In the genomic region with DNA sequence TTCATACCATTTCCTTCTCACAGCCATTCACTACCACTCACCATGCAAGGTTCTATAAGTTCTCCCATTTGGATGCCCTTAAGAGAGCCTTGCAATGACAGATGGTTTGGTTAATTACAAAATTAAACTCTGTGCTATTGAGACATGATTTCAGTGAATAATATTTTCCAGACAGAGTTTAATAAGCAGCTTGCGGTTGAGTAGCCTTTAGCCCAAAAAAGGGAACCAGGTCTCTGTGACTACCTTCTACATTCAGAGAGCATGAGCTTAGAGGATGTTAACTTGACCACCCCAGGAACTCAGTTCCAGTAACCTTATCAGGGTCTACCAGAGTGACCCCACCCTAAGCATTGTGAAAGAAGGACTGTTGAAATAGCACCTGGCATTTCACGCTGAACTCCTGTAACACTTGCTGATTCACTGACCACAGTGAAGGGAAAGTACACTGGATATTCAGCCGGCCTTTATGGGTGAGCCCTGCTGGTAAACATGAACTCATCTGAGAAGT, we compare ENCODE assay signal across 9 cellular contexts.
A peak's percentile ranks its signal among the peaks of the same experiment; 100 is the strongest.
DNase-seq lines count a peak whose midpoint lies in the region; ATAC-seq, FAIRE-seq and TF ChIP-seq lines count a peak whose summit lies in the region.
"Had no signal": no experiment of that assay in that cellular context is flagged by ENCODE, and none has a peak within 500 bp of the region (broad histone marks: within the 10 kb centered on the region; RNA-seq: fewer than 3 reads in every experiment).

No MANE protein-coding gene starts in this region.

- H2BK5ac ChIP-seq in H1 (ENCODE audit: low read depth, low read length) = no peak overlapping the region

- H3K9me2 ChIP-seq in GM23248 (ENCODE audit: insufficient read depth) = no peaks in the 10 kb centered on the region

- no peak overlapping the region for H2BK15ac ChIP-seq in H1 (ENCODE audit: low read length)

- no peak overlapping the region for H4K8ac ChIP-seq in H1 (ENCODE audit: extremely low read depth, insufficient read depth, low read length)

- H3K9ac ChIP-seq in GM23248 (no peak overlapping the region), H1 (replicated peaks in 1 of 4; ENCODE audit: extremely low read depth in 1 of 4, low read depth in 3 of 4, low read length in 3 of 4) (no peak overlapping the region)

- in situ Hi-C loops in GM23248 (cut with MboI) = no loop called here

- 0 out of 2 replicates have a peak, but pooled peaks cover 14% of the 10 kb centered on the region for H3F3A ChIP-seq in GM23248 (ENCODE audit: insufficient read depth)

- intact Hi-C loops in sigmoid colon (cut with DNase I) = no loop called here
- intact Hi-C loops in Right ventricle myocardium superior (cut with DNase I) = no loop called here

- no peak overlapping the region for H2AFZ ChIP-seq in GM23248
- peak overlapping the region; percentile 41; the same call in 1 of the 2 replicates for H2AFZ ChIP-seq in H1 (ENCODE audit: low read length)

- H3K27me3 ChIP-seq in GM23248 (replicated peaks; ENCODE audit: insufficient read depth) (no peaks in the 10 kb centered on the region), MG63 (no peaks in the 10 kb centered on the region), H1 (replicated peaks in 1 of 4; ENCODE audit: control insufficient read depth in 3 of 4, extremely low read depth in 1 of 4, insufficient read depth in 3 of 4, low read length in 3 of 4) (no peaks in the 10 kb centered on the region), sigmoid colon (no peaks in the 10 kb centered on the region)

- H3K23ac ChIP-seq in H1 (ENCODE audit: insufficient read length) = no peak overlapping the region

- ATAC-seq in Right ventricle myocardium superior (ENCODE audit: poor library complexity) = no peak

- no peaks in the 10 kb centered on the region for H3K36me3 ChIP-seq in GM23248 (ENCODE audit: low read depth)
- no peaks in the 10 kb centered on the region for H3K36me3 ChIP-seq in MG63
- no peaks in the 10 kb centered on the region for H3K36me3 ChIP-seq in H1 (ENCODE audit: control insufficient read depth in 2 of 4, insufficient read depth in 4 of 4, low read length in 3 of 4)
- no peaks in the 10 kb centered on the region for H3K36me3 ChIP-seq in sigmoid colon
- H3K36me3 ChIP-seq: thoracic aorta had no signal

- FAIRE-seq in GM12891 (lab: Jason Lieb, UNC) = peak; percentile 16
- FAIRE-seq in H1 (lab: Jason Lieb, UNC) = no peak
- FAIRE-seq in urothelium cell line (lab: Jason Lieb, UNC) = no peak

- no peak for TF ChIP-seq RAD21 in H1 (IDR thresholded peaks at IDR 0.05 in 1 of 2, conservative IDR thresholded peaks at IDR 0.05 in 1 of 2; ENCODE audit: low read depth in 2 of 2, low read length in 2 of 2)

- DNase-seq in GM12891 (ENCODE audit: insufficient read length, low spot score) (no peak), GM23248 (peak; percentile 90), MG63 (peak; percentile 3), H1 (ENCODE audit: low read depth in 1 of 2, low spot score in 2 of 2) (no peak), urothelium cell line (ENCODE audit: low spot score) (peak; percentile 5), GDM1 (lab: John Stamatoyannopoulos, UW) (no peak), sigmoid colon (no peak), Right ventricle myocardium superior (no peak)

- CTCF ChIA-PET in H1 (lab: Charles Lee; ENCODE audit: partially characterized antibody) = interaction anchor here (0.9 kb wide), 1 partner anchor 131 kb away, joined by 3 read pairs; no protein-coding TSS in a partner anchor

- no peak overlapping the region for H3K4ac ChIP-seq in H1 (replicated peaks; ENCODE audit: insufficient read length, low read depth, low read length)

- TF ChIP-seq CTCF in H1 (IDR thresholded peaks at IDR 0.05; ENCODE audit: control extremely low read depth in 1 of 3, insufficient read depth in 1 of 3, low read depth in 1 of 3, low read length in 3 of 3) = no peak
- TF ChIP-seq CTCF in sigmoid colon (IDR thresholded peaks at IDR 0.05) = no peak

- H2BK12ac ChIP-seq in H1 (ENCODE audit: low read depth, low read length) = no peak overlapping the region

- H2AK5ac ChIP-seq in H1 (ENCODE audit: low read depth, low read length) = no peak overlapping the region

- H3K79me1 ChIP-seq in H1 (ENCODE audit: low read depth, low read length) = no peaks in the 10 kb centered on the region

- H3K14ac ChIP-seq in H1 (ENCODE audit: insufficient read length) = no peak overlapping the region

- WGBS in GM23248 (ENCODE audit: low coverage in 1 of 2, low lambda C conversion rate in 2 of 2, missing lambda C conversion rate in 2 of 2), 2 experiments = 25 to 29% methylated on average over 3 of the region's 3 CpGs
- WGBS in H1 (ENCODE audit: extremely low coverage in 1 of 2, insufficient coverage in 1 of 2, insufficient read length in 1 of 2, insufficient replicate concordance in 2 of 2, low coverage in 1 of 2, low lambda C conversion rate in 2 of 2, missing lambda C conversion rate in 1 of 2), 2 experiments = 95% methylated on average over 3 of the region's 3 CpGs; no CpG with 5 or more reads in 1 of the 2 experiments
- WGBS in sigmoid colon, 2 donors = 37 to 39% methylated on average over 3 of the region's 3 CpGs

- no peak overlapping the region for H2BK120ac ChIP-seq in H1 (replicated peaks; ENCODE audit: low read depth, low read length)

- TF ChIP-seq EP300 in H1 (IDR thresholded peaks at IDR 0.05; ENCODE audit: borderline replicate concordance in 1 of 2, low read depth in 2 of 2, low read length in 2 of 2) (no peak), sigmoid colon (IDR thresholded peaks at IDR 0.05) (no peak)

- no peak overlapping the region for H4K91ac ChIP-seq in H1 (replicated peaks; ENCODE audit: insufficient read length, low read length)

- H3K79me2 ChIP-seq in GM23248 (ENCODE audit: insufficient read depth) = no peaks in the 10 kb centered on the region
- H3K79me2 ChIP-seq in H1 (ENCODE audit: control insufficient read depth in 1 of 2, insufficient read depth in 2 of 2, low read length in 2 of 2) = no peaks in the 10 kb centered on the region

- POLR2A ChIA-PET in H1 (lab: Charles Lee; ENCODE audit: partially characterized antibody) = no interaction called here

- H3K9me3 ChIP-seq in GM23248 (ENCODE audit: low read depth) (no peaks in the 10 kb centered on the region), MG63 (no peaks in the 10 kb centered on the region), H1 (ENCODE audit: insufficient read depth in 2 of 2, low read depth in 1 of 2, low read length in 1 of 2) (no peaks in the 10 kb centered on the region), sigmoid colon (no peaks in the 10 kb centered on the region)
- H3K9me3 ChIP-seq: thoracic aorta had no signal

- H2BK20ac ChIP-seq in H1 (ENCODE audit: low read length) = no peak overlapping the region

- H4K5ac ChIP-seq in H1 (ENCODE audit: insufficient read length, low read depth, low read length) = no peak overlapping the region

- H3K4me1 ChIP-seq in GM23248 (ENCODE audit: insufficient read depth) (peaks cover 14% of the 10 kb centered on the region), H1 (replicated peaks in 1 of 4; ENCODE audit: control insufficient read depth in 3 of 4, insufficient read depth in 4 of 4, low read length in 3 of 4) (peaks cover 0 to under 1% (median 0%) of the 10 kb centered on the region in 4 experiments; a peak in 1 of 7 replicates), sigmoid colon (no peaks in the 10 kb centered on the region)

- H3K56ac ChIP-seq in H1 (replicated peaks; ENCODE audit: insufficient read length, low read depth, low read length) = no peak overlapping the region

- H3K23me2 ChIP-seq in H1 (ENCODE audit: low read depth, low read length) = no peaks in the 10 kb centered on the region; the same call in 1 of the 2 replicates

- H3K4me2 ChIP-seq in GM23248 (ENCODE audit: unreplicated experiment) = no peak overlapping the region
- no peak overlapping the region for H3K4me2 ChIP-seq in H1 (ENCODE audit: insufficient read depth in 1 of 2, low read depth in 2 of 2, low read length in 2 of 2)

- H3K4me3 ChIP-seq in GM23248 = no peak overlapping the region
- no peak overlapping the region for H3K4me3 ChIP-seq in MG63
- H3K4me3 ChIP-seq in H1 (ENCODE audit: extremely low read depth in 1 of 4, insufficient read depth in 2 of 4, low read depth in 3 of 4, low read length in 4 of 4) = no peak overlapping the region
- H3K4me3 ChIP-seq in sigmoid colon = no peak overlapping the region
- H3K4me3 ChIP-seq: thoracic aorta had no signal

- peak overlapping the region; percentile 69 for H3K27ac ChIP-seq in GM23248
- H3K27ac ChIP-seq in H1 (ENCODE audit: low read depth, low read length) = no peak overlapping the region
- H3K27ac ChIP-seq in sigmoid colon = no peak overlapping the region
- H3K27ac ChIP-seq: thoracic aorta had no signal

- TF ChIP-seq POLR2A in GM12891 (IDR thresholded peaks at IDR 0.05; ENCODE audit: low read depth, low read length) (no peak), H1 (IDR thresholded peaks at IDR 0.05; ENCODE audit: control extremely low read depth in 1 of 2, low read depth in 2 of 2, low read length in 2 of 2) (no peak), sigmoid colon (IDR thresholded peaks at IDR 0.05) (no peak)

- H4K20me1 ChIP-seq in GM23248 (ENCODE audit: insufficient read depth) = no peaks in the 10 kb centered on the region
- H4K20me1 ChIP-seq in H1 (replicated peaks in 1 of 2; ENCODE audit: control insufficient read depth in 1 of 2, insufficient read depth in 2 of 2, low read length in 2 of 2) = no peaks in the 10 kb centered on the region

- H3K18ac ChIP-seq in H1 (ENCODE audit: extremely low read depth, low read length) = no peak overlapping the region

TF ChIP-seq in GM12891, 5 proteins besides CTCF, POLR2A, EP300 and RAD21:
- TF ChIP-seq SPI1 (IDR thresholded peaks at IDR 0.05; ENCODE audit: low read depth, low read length) (peak; percentile 68), POLR2AphosphoS5 (IDR thresholded peaks at IDR 0.05; ENCODE audit: low read depth, low read length) (no peak), POU2F2 (IDR thresholded peaks at IDR 0.05; ENCODE audit: low read depth, low read length) (no peak), PAX5 (IDR thresholded peaks at IDR 0.05; ENCODE audit: insufficient read depth, low read length, severe bottlenecking) (no peak), TAF1 (IDR thresholded peaks at IDR 0.05; ENCODE audit: low read depth, low read length) (no peak)

TF ChIP-seq in H1, 55 proteins besides CTCF, POLR2A, EP300 and RAD21:
- no peak for TF ChIP-seq EGR1 (IDR thresholded peaks at IDR 0.05; ENCODE audit: borderline replicate concordance, low read depth, low read length)
- TF ChIP-seq SP2 (IDR thresholded peaks at IDR 0.05; ENCODE audit: low read length) = no peak
- no peak for TF ChIP-seq BCL11A (IDR thresholded peaks at IDR 0.05; ENCODE audit: low read depth in 2 of 2, low read length in 2 of 2)
- no peak for TF ChIP-seq BACH1 (IDR thresholded peaks at IDR 0.05; ENCODE audit: low read length)

Comparison
In these comparisons a context has a peak if more than half of its experiments do, and no peak if none do; other contexts are left out.
1. DNase-seq: peak in GM23248 (single experiment), MG63 (single experiment) and urothelium cell line (single experiment); none in GM12891 (single experiment), H1 (0 of 2), GDM1 (single experiment), sigmoid colon (single experiment) and Right ventricle myocardium superior (single experiment).